ENCODE assay signal across 8 cellular contexts in the genomic region with DNA sequence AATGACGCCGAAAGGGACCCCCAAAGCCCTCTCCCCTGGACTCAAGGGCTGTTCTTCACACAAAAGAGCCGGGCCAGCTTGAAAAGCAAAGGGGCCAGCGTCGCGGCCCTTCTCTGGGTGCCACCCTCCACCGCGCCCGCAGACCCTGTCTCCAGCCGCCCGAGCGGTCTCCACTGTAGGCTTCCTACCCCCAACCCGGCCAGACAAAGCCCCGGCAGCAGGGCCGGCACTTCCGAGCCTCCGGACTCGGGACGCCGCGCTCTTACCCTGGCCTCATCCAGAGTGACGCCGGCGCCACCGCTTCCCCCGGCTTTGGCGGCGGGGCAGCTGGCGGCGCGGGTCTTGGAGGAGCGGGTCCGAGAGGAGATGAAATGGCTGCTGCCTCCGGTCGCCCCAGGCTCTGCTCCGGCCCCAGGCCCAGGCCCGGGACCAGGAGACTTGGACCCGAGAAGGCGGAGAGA. TPM values are rescaled to one million over a fixed set of nuclear protein-coding genes. Genes with fewer than 3 reads are reported as not detected.
DNase-seq lines count a peak whose midpoint lies in the region; ATAC-seq, FAIRE-seq and TF ChIP-seq lines count a peak whose summit lies in the region.

No MANE protein-coding gene starts in this region.

- H3K4me2 ChIP-seq in DND-41 (ENCODE audit: insufficient read depth, low read length) (peak overlapping the region; percentile 88), endothelial cell of umbilical vein (ENCODE audit: insufficient read depth, low read length) (peak overlapping the region; percentile 95)

- DNase-seq in DND-41 (no peak), endothelial cell of umbilical vein (ENCODE audit: low read depth, low spot score) (no peak), upper lobe of left lung (peak; percentile 39 to 91), epidermal melanocyte (ENCODE audit: insufficient read length, low spot score) (no peak)
- DNase-seq in activated CD4-positive, alpha-beta T cell treated with anti-CD3 and anti-CD28 coated beads for 4 hours: peak; percentile 14 to 32

- TSS peak; percentile 30 for BruUV-seq in endothelial cell of umbilical vein (replicated peaks; lab: Mats Ljungman, UMichigan)

- H3K27me3 ChIP-seq in DND-41 (ENCODE audit: insufficient read depth, low read length, poor library complexity) (no peaks in the 10 kb centered on the region), endothelial cell of umbilical vein (ENCODE audit: control insufficient read depth in 2 of 2, insufficient read depth in 2 of 2, low read length in 2 of 2) (no peaks in the 10 kb centered on the region), muscle layer of colon (ENCODE audit: control insufficient read depth in 1 of 2, insufficient read depth in 2 of 2, low read length in 2 of 2) (no peaks in the 10 kb centered on the region), upper lobe of left lung (no peaks in the 10 kb centered on the region)

- H3K36me3 ChIP-seq in DND-41 (ENCODE audit: insufficient read depth, low read length): peaks cover 4% of the 10 kb centered on the region
- H3K36me3 ChIP-seq in endothelial cell of umbilical vein (ENCODE audit: control insufficient read depth in 2 of 2, extremely low read depth in 1 of 2, insufficient read depth in 2 of 2, low read length in 2 of 2): no peaks in the 10 kb centered on the region
- no peaks in the 10 kb centered on the region for H3K36me3 ChIP-seq in muscle layer of colon (ENCODE audit: insufficient read depth, low read length)
- no peaks in the 10 kb centered on the region for H3K36me3 ChIP-seq in upper lobe of left lung

- H2AFZ ChIP-seq in DND-41 (ENCODE audit: low read depth, low read length) (peak overlapping the region; percentile 96), endothelial cell of umbilical vein (ENCODE audit: low read depth, low read length) (peak overlapping the region; percentile 91)

- WGBS in upper lobe of left lung, 2 donors: 0 to 1% methylated on average over 15 to 29 of the region's 39 CpGs

- H3K4me3 ChIP-seq in DND-41 (ENCODE audit: low read depth in 1 of 2, low read length in 2 of 2): peak overlapping the region; percentile 83 to 94; a peak in 3 of 4 replicates
- peak overlapping the region; percentile 73 to 79 (median 78) for H3K4me3 ChIP-seq in endothelial cell of umbilical vein (replicated peaks in 1 of 3; ENCODE audit: insufficient read depth in 1 of 3, low read depth in 1 of 3, low read length in 3 of 3)
- H3K4me3 ChIP-seq in muscle layer of colon (ENCODE audit: low read depth in 1 of 2, low read length in 2 of 2): peak overlapping the region; percentile 67 to 72
- peak overlapping the region; percentile 68 to 88 (median 76) for H3K4me3 ChIP-seq in upper lobe of left lung

- H4K20me1 ChIP-seq in DND-41 (ENCODE audit: insufficient read depth, low read length) (peaks cover 18% of the 10 kb centered on the region), endothelial cell of umbilical vein (replicated peaks; ENCODE audit: control insufficient read depth, extremely low read depth, insufficient read depth, low read length) (peaks cover 8% of the 10 kb centered on the region)

- dilution Hi-C loops in endothelial cell of umbilical vein (cut with MboI; ENCODE audit: extremely low pct_ligation_motif_present, low sequenced_read_pairs): no loop called here

- CTCF ChIA-PET in endothelial cell of umbilical vein (lab: Charles Lee): interaction anchor here (0.6 to 4.8 kb wide), 46 partner anchors 8 to 284 kb away, joined by 3 to 68 read pairs (median 5); a partner anchor contains a TSS

- no peak for TF ChIP-seq EP300 in upper lobe of left lung (IDR thresholded peaks at IDR 0.05)

- H3K9me3 ChIP-seq in DND-41 (ENCODE audit: insufficient read depth, low read length, severe bottlenecking): no peaks in the 10 kb centered on the region
- H3K9me3 ChIP-seq in endothelial cell of umbilical vein (replicated peaks; ENCODE audit: control insufficient read depth, insufficient read depth, low read length): no peaks in the 10 kb centered on the region
- no peaks in the 10 kb centered on the region for H3K9me3 ChIP-seq in muscle layer of colon (ENCODE audit: low read length)
- no peaks in the 10 kb centered on the region for H3K9me3 ChIP-seq in upper lobe of left lung

- no peak for FAIRE-seq in endothelial cell of umbilical vein (lab: Jason Lieb, UNC)

- POLR2A ChIA-PET in endothelial cell of umbilical vein (lab: Charles Lee): interaction anchor here (0.9 to 2.1 kb wide), 5 partner anchors 14 to 157 kb away, joined by 3 to 15 read pairs (median 7); a partner anchor contains a TSS

- intact Hi-C loops in endothelial cell of umbilical vein (cut with micrococcal nuclease): loop anchor here (1.0 to 10.0 kb wide), 4 partner anchors 88 to 438 kb away; a partner anchor contains a TSS

- H3K79me2 ChIP-seq in DND-41 (ENCODE audit: insufficient read depth, low read length) (peaks cover 74% of the 10 kb centered on the region), endothelial cell of umbilical vein (ENCODE audit: control insufficient read depth, insufficient read depth, low read length) (peaks cover 55% of the 10 kb centered on the region)

- no peaks in the 10 kb centered on the region for H3K9me1 ChIP-seq in endothelial cell of umbilical vein (replicated peaks; ENCODE audit: control insufficient read depth, extremely low read depth, insufficient read depth, low read length)

- no peak for TF ChIP-seq CTCF in DND-41 (IDR thresholded peaks at IDR 0.05; ENCODE audit: borderline replicate concordance, extremely low read depth, low read length, poor library complexity, severe bottlenecking)
- no peak for TF ChIP-seq CTCF in endothelial cell of umbilical vein (IDR thresholded peaks at IDR 0.05; ENCODE audit: extremely low read depth in 1 of 2, insufficient read depth in 1 of 2, low read depth in 1 of 2, low read length in 2 of 2)
- TF ChIP-seq CTCF in upper lobe of left lung (IDR thresholded peaks at IDR 0.05): no peak

- H3K4me1 ChIP-seq in DND-41 (ENCODE audit: insufficient read depth, low read length): peaks cover 47% of the 10 kb centered on the region
- peaks cover 23% of the 10 kb centered on the region for H3K4me1 ChIP-seq in endothelial cell of umbilical vein (ENCODE audit: control insufficient read depth, extremely low read depth, insufficient read depth, low read length)
- H3K4me1 ChIP-seq in muscle layer of colon (ENCODE audit: insufficient read depth, low read length): peaks cover 26% of the 10 kb centered on the region
- peaks cover 22 to 35% (median 27%) of the 10 kb centered on the region in 4 donors for H3K4me1 ChIP-seq in upper lobe of left lung

- peak; percentile 22 for ATAC-seq in DND-41 (ENCODE audit: insufficient read depth, low read depth)
- ATAC-seq in GM21360 (IDR thresholded peaks at IDR 0.05; ENCODE audit: unreplicated experiment): peak; percentile 28
- peak; percentile 19 for ATAC-seq in HG03571 (IDR thresholded peaks at IDR 0.05; ENCODE audit: unreplicated experiment)
- peak; percentile 51 to 58 for ATAC-seq in upper lobe of left lung (ENCODE audit: low FRiP score in 2 of 2)

- TF ChIP-seq POLR2A in endothelial cell of umbilical vein (IDR thresholded peaks at IDR 0.05; ENCODE audit: low read depth, low read length) (no peak), upper lobe of left lung (IDR thresholded peaks at IDR 0.05) (no peak)

- H3K9ac ChIP-seq in DND-41 (ENCODE audit: low read depth, low read length) (peak overlapping the region; percentile 99), endothelial cell of umbilical vein (replicated peaks; ENCODE audit: extremely low read depth, insufficient read depth, low read length) (peak overlapping the region; percentile 91), muscle layer of colon (ENCODE audit: low read length) (peak overlapping the region; percentile 72)

- H3K27ac ChIP-seq in DND-41 (ENCODE audit: low read length) (peak overlapping the region; percentile 91), endothelial cell of umbilical vein (ENCODE audit: insufficient read depth, low read depth, low read length) (peak overlapping the region; percentile 82), muscle layer of colon (ENCODE audit: low read depth, low read length) (peak overlapping the region; percentile 94), upper lobe of left lung (peak overlapping the region; percentile 97 to 99 (median 98))

TF ChIP-seq in endothelial cell of umbilical vein, 7 proteins besides CTCF, POLR2A, EP300 and RAD21 (continues in another document):
- TF ChIP-seq EZH2 (IDR thresholded peaks at IDR 0.05; ENCODE audit: borderline replicate concordance, low read depth, low read length, severe bottlenecking) (no peak), GATA2 (IDR thresholded peaks at IDR 0.05; ENCODE audit: insufficient read depth, insufficient read length, low read depth, low read length) (no peak), POLR2AphosphoS5 (IDR thresholded peaks at IDR 0.05; ENCODE audit: insufficient read depth, low read depth, low read length) (no peak), FOS (IDR thresholded peaks at IDR 0.05; ENCODE audit: borderline replicate concordance, insufficient read depth, low read length) (no peak), JUN (IDR thresholded peaks at IDR 0.05; ENCODE audit: borderline replicate concordance, insufficient read depth, insufficient read length, low read depth) (no peak)
- TF ChIP-seq, protein P1, sequence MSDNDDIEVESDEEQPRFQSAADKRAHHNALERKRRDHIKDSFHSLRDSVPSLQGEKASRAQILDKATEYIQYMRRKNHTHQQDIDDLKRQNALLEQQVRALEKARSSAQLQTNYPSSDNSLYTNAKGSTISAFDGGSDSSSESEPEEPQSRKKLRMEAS (IDR thresholded peaks at IDR 0.05; ENCODE audit: insufficient read depth, insufficient read length): no peak

RNA-seq across cellular contexts. Expression of a gene that starts 0.6 kb away (rescaled TPM):
- total RNA-seq in endothelial cell of umbilical vein (19.1 and 20.0 TPM in 2 replicates), upper lobe of left lung (10 to 100 TPM; 17.8 to 51.3 (median 25.3) TPM)
- polyA plus RNA-seq in endothelial cell of umbilical vein: 1.8 and 2.5 TPM in 2 replicates
- polyA plus RNA-seq in endothelial cell of umbilical vein (2011; cell fraction: cytosol; rRNA removed): 1.8 and 2.1 TPM in 2 replicates
- 12.9 and 15.7 TPM in 2 replicates for polyA plus RNA-seq in endothelial cell of umbilical vein (2011; cell fraction: nucleus; rRNA removed)
- 4.9 and 5.2 TPM in 2 replicates for polyA plus RNA-seq in endothelial cell of umbilical vein (2012)
- 15.4 and 17.5 TPM in 2 replicates for polyA minus RNA-seq in endothelial cell of umbilical vein
- polyA minus RNA-seq in endothelial cell of umbilical vein (2011; cell fraction: cytosol; rRNA and poly(A)+ RNA removed): 6.2 TPM
- polyA minus RNA-seq in endothelial cell of umbilical vein (2011; cell fraction: nucleus; rRNA and poly(A)+ RNA removed): 69.4 and 79.0 TPM in 2 replicates

RNA-seq across cellular contexts. Expression of a gene that starts 13.9 kb away (rescaled TPM):
- total RNA-seq in endothelial cell of umbilical vein (16.8 and 19.0 TPM in 2 replicates), upper lobe of left lung (10 to 100 TPM in 3 of 6 donors, 1 to 10 TPM in 3; 6.3 to 16.8 (median 10.5) TPM)
- 2.8 and 3.6 TPM in 2 replicates for polyA plus RNA-seq in endothelial cell of umbilical vein
- 6.6 and 6.7 TPM in 2 replicates for polyA plus RNA-seq in endothelial cell of umbilical vein (2011; cell fraction: cytosol; rRNA removed)
- polyA plus RNA-seq in endothelial cell of umbilical vein (2011; cell fraction: nucleus; rRNA removed): 3.0 and 5.0 TPM in 2 replicates
- polyA plus RNA-seq in endothelial cell of umbilical vein (2012): 9.8 and 12.5 TPM in 2 replicates
- 3.0 and 5.1 TPM in 2 replicates for polyA minus RNA-seq in endothelial cell of umbilical vein
- 6.2 TPM for polyA minus RNA-seq in endothelial cell of umbilical vein (2011; cell fraction: cytosol; rRNA and poly(A)+ RNA removed)
- 4.4 and 5.5 TPM in 2 replicates for polyA minus RNA-seq in endothelial cell of umbilical vein (2011; cell fraction: nucleus; rRNA and poly(A)+ RNA removed)

Comparison
In these comparisons a context has a peak if more than half of its experiments do, and no peak if none do; other contexts are left out.
1. DNase-seq: peak in activated CD4-positive, alpha-beta T cell treated with anti-CD3 and anti-CD28 coated beads for 4 hours (2 of 2) and upper lobe of left lung (2 of 2); none in DND-41 (single experiment), endothelial cell of umbilical vein (single experiment) and epidermal melanocyte (single experiment).
2. Peak in every context shown above with its lines, with median percentiles within 50 percentile points of each other: ATAC-seq, H3K27ac ChIP-seq, H3K4me3 ChIP-seq and H3K9ac ChIP-seq.